ENCODE assay signal across 9 cellular contexts in the genomic region with DNA sequence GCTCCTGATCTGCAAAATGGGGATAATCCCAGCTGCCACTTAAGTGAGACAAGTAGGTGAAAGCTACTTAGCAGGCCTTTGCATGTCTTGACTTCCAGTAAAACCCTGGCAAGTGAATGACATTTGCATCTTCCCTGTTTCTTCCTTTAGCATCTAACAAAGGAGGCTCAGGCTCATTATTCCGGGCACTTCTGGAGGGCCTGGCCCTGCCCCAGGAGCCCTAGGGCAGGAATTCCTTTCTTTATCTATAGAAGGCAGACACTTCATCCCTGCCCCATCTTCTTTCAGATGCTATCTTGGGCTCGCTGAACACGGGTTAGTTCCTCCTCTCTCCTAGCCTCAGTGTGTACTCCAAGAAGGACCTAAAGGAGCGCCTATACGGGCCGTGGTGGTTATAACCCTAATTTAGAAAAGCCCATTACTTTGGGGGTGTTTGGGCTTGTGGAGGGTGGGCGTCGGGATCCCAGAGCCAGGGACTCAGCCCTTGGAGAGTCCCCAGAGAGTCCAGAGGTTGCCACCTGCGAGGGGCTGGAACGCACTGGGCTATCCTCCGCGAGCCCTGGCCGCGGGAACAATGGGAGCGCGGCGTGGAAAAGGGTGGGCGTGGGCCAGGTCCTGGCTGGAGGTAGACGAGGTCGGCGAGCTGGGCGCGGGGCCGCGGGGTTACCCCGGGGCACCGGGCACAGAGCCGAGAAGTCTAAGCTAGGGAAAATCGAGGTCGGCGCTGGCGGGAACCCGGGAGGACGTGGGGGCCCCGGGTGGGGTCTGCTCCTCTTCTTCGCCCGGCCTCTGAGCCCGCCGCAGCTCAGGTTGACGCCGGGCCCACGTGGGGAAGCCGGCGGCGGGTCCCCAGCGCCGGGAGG.
DNase-seq lines count a peak whose midpoint lies in the region; TF ChIP-seq lines count a peak whose summit lies in the region.
"Had no signal": no experiment of that assay in that cellular context is flagged by ENCODE, and none has a peak within 500 bp of the region (broad histone marks: within the 10 kb centered on the region; RNA-seq: fewer than 3 reads in every experiment).

No MANE protein-coding gene starts in this region.

- 10 to 13% methylated on average over 35 to 40 of the region's 47 CpGs for WGBS in lower leg skin, 2 donors
- 14 to 43% methylated on average over 6 to 46 of the region's 47 CpGs for WGBS in transverse colon (ENCODE audit: low coverage in 1 of 2), 2 donors

- peak overlapping the region; percentile 82 to 89 (median 88) for H3K27ac ChIP-seq in transverse colon

- H3K4me1 ChIP-seq in transverse colon, result peaks cover 0 to 57% (median 34%) of the 10 kb centered on the region in 4 donors

- peak overlapping the region; percentile 19 for H3K4me3 Mint-ChIP-seq in activated naive CD4-positive, alpha-beta T cell treated with anti-CD3 and anti-CD28 coated beads, Interleukin-2, amount 10 ng/mL, durations not matched to agents 7 days and 5 days
- peak overlapping the region; percentile 81 to 87 (median 83) for H3K4me3 Mint-ChIP-seq in brain

- peaks cover 4% of the 10 kb centered on the region for H3K36me3 Mint-ChIP-seq in activated naive CD4-positive, alpha-beta T cell treated with anti-CD3 and anti-CD28 coated beads, Interleukin-2, amount 10 ng/mL, durations not matched to agents 7 days and 5 days
- no peaks in the 10 kb centered on the region for H3K36me3 Mint-ChIP-seq in brain

- TF ChIP-seq EP300 in transverse colon (IDR thresholded peaks at IDR 0.05; ENCODE audit: low read depth), result no peak

- intact Hi-C loops in lower leg skin (cut with DNase I; ENCODE audit: low total_unique reads), result no loop called here
- intact Hi-C loops in transverse colon (cut with DNase I; ENCODE audit: low total_unique reads), result no loop called here

- DNase-seq in activated naive CD4-positive, alpha-beta T cell treated with anti-CD3 and anti-CD28 coated beads, Interleukin-2, amount 10 ng/mL, durations not matched to agents 7 days and 5 days, result no peak
- DNase-seq in activated naive CD4-positive, alpha-beta T cell (lab: John Stamatoyannopoulos, UW), result no peak
- no peak for DNase-seq in lower leg skin (ENCODE audit: low spot score in 2 of 2)
- no peak for DNase-seq in transverse colon
- DNase-seq in glomerular visceral epithelial cell (ENCODE audit: extremely low spot score), result no peak
- DNase-seq in NCI-H1417 treated with DMSO at 0.1 percent for 48 hours (lab: John Stamatoyannopoulos, UW), result no peak
- DNase-seq in NCI-H187 (lab: John Stamatoyannopoulos, UW), result no peak
- DNase-seq: NCI-H2081 had no signal

- TF ChIP-seq CTCF in brain (conservative IDR thresholded peaks at IDR 0.05) (no peak), lower leg skin (IDR thresholded peaks at IDR 0.05) (no peak), transverse colon (IDR thresholded peaks at IDR 0.05) (no peak)

- no peaks in the 10 kb centered on the region for H3K9me3 ChIP-seq in transverse colon

- CTCF ChIA-PET in activated naive CD4-positive, alpha-beta T cell treated with anti-CD3 and anti-CD28 coated beads, Interleukin-2, amount 10 ng/mL, durations not matched to agents 7 days and 5 days (lab: Charles Lee), result no interaction called here

- H3K36me3 ChIP-seq in transverse colon, result no peaks in the 10 kb centered on the region

- TF ChIP-seq POLR2A in lower leg skin (IDR thresholded peaks at IDR 0.05) (no peak), transverse colon (IDR thresholded peaks at IDR 0.05) (no peak)

- in situ Hi-C loops in transverse colon (cut with MboI; ENCODE audit: low pct_ligation_motif_present in 1 of 4, low pct_unique_long_range_greater_than_20kb in 1 of 4, low sequenced_read_pairs in 3 of 4), result no loop called here

- peaks cover 95% of the 10 kb centered on the region for H3K27me3 Mint-ChIP-seq in activated naive CD4-positive, alpha-beta T cell treated with anti-CD3 and anti-CD28 coated beads, Interleukin-2, amount 10 ng/mL, durations not matched to agents 7 days and 5 days
- H3K27me3 Mint-ChIP-seq in brain, result peaks cover 82% of the 10 kb centered on the region

- peak overlapping the region; percentile 50 for H3K4me3 ChIP-seq in lower leg skin (ENCODE audit: low read depth, poor library complexity, severe bottlenecking)
- peak overlapping the region; percentile 38 to 79 (median 66) for H3K4me3 ChIP-seq in transverse colon

- H3K4me1 Mint-ChIP-seq in activated naive CD4-positive, alpha-beta T cell treated with anti-CD3 and anti-CD28 coated beads, Interleukin-2, amount 10 ng/mL, durations not matched to agents 7 days and 5 days, result peaks cover 17% of the 10 kb centered on the region
- peaks cover 35% of the 10 kb centered on the region for H3K4me1 Mint-ChIP-seq in brain

- no peak overlapping the region for H3K27ac Mint-ChIP-seq in activated naive CD4-positive, alpha-beta T cell treated with anti-CD3 and anti-CD28 coated beads, Interleukin-2, amount 10 ng/mL, durations not matched to agents 7 days and 5 days
- peak overlapping the region; percentile 17 to 90 (median 83) for H3K27ac Mint-ChIP-seq in brain

- H3K9me3 Mint-ChIP-seq in activated naive CD4-positive, alpha-beta T cell treated with anti-CD3 and anti-CD28 coated beads, Interleukin-2, amount 10 ng/mL, durations not matched to agents 7 days and 5 days, result no peaks in the 10 kb centered on the region
- peaks cover 0 to 4% (median 0%) of the 10 kb centered on the region in 5 experiments for H3K9me3 Mint-ChIP-seq in brain

- H3K27me3 ChIP-seq in transverse colon, result peaks cover 22% of the 10 kb centered on the region
